Comparison of ENCODE assay signal across 1 cellular context in the genomic region with DNA sequence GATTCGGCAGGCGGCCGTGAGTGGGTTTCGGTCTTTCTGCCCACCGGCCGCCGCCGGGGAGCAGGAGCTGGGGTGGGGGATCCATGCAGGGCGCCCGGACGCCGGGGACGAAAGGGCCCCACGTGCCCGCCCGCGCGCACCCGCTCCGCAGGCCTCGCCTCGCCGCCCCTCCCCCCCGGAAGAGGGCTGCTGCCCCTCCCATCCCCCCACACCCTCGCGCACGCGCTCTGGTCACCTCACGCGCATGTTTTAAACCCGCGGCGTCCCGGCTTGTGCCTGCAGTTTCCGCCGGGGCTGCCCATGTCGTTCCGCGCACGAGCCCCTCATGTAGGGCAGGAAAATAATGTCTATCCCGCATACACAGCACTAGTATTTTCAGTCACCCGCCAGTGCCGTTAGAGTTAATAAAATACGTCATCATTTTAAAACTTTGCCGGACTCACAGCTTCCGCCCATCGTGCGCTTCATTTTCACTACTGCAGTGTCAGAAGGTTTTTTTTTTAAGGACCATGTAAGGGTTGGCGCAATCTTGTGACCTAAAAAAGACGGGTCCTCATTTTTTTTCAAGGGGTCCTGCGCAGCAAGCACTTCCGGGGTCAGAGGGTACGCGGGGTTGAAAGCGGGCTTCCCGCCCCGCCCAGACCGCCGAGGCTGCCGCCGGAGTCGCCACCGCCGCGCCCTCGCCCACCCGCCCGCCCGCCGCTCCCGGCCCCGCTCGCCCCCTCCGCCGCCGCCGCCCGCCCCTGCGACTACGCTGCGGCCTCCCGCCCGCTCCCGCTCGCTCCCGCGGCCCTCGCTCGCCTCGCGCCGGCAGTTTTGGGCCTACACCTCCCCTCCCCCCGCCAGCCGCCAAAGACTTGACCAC.
TF ChIP-seq lines count a peak whose summit lies in the region.

A gene (plus strand): TSS at position 640 of the 865 bp plus-strand sequence. CDS start 267 bp downstream, outside the sequence.

TF ChIP-seq in H1, 55 proteins besides CTCF, POLR2A, EP300 and RAD21 (continues in another document):
- TF ChIP-seq GABPA (IDR thresholded peaks at IDR 0.05; ENCODE audit: borderline replicate concordance, insufficient read depth, low read length) (peak; percentile 84; the same call in 1 of the 2 replicates), BRCA1 (IDR thresholded peaks at IDR 0.05; ENCODE audit: low read depth, low read length) (no peak), RFX5 (IDR thresholded peaks at IDR 0.05; ENCODE audit: borderline replicate concordance, low read depth, low read length) (no peak), BCL11A (IDR thresholded peaks at IDR 0.05; ENCODE audit: low read depth in 2 of 2, low read length in 2 of 2) (no peak), NRF1 (IDR thresholded peaks at IDR 0.05; ENCODE audit: low read depth, low read length) (peak; percentile 59), YY1 (IDR thresholded peaks at IDR 0.05; ENCODE audit: low read depth, low read length) (no peak; the same call in 1 of the 2 replicates), JUND (IDR thresholded peaks at IDR 0.05; ENCODE audit: low read length) (peak; percentile 43; the same call in 1 of the 2 replicates), MAFK (IDR thresholded peaks at IDR 0.05; ENCODE audit: low read depth, low read length) (no peak), BACH1 (IDR thresholded peaks at IDR 0.05; ENCODE audit: low read length) (no peak), CHD2 (IDR thresholded peaks at IDR 0.05; ENCODE audit: low read length) (peak; percentile 69), SRF (IDR thresholded peaks at IDR 0.05; ENCODE audit: low read depth, low read length) (peak; percentile 25; the same call in 1 of the 2 replicates), CEBPB (IDR thresholded peaks at IDR 0.05; ENCODE audit: low read depth, low read length) (no peak), SIRT6 (IDR thresholded peaks at IDR 0.05; ENCODE audit: low read length) (no peak), FOSL1 (IDR thresholded peaks at IDR 0.05; ENCODE audit: insufficient read depth, low read depth, low read length) (no peak), PHF8 (conservative IDR thresholded peaks at IDR 0.05; ENCODE audit: low read depth, low read length) (peak; percentile 26; the same call in 1 of the 2 replicates), KDM1A (IDR thresholded peaks at IDR 0.05; ENCODE audit: borderline replicate concordance, low read length) (no peak; the same call in 1 of the 2 replicates), RBBP5 (IDR thresholded peaks at IDR 0.05; ENCODE audit: borderline replicate concordance, low read depth, low read length) (no peak), SP1 (IDR thresholded peaks at IDR 0.05; ENCODE audit: low read depth, low read length) (peak; percentile 33; the same call in 1 of the 2 replicates), RXRA (IDR thresholded peaks at IDR 0.05; ENCODE audit: insufficient read depth, low read depth, low read length) (no peak), TBP (IDR thresholded peaks at IDR 0.05; ENCODE audit: low read depth, low read length) (peak; percentile 88), GTF2F1 (IDR thresholded peaks at IDR 0.05; ENCODE audit: borderline replicate concordance, low read depth, low read length) (no peak), SIN3A (conservative IDR thresholded peaks at IDR 0.05 in 1 of 2, IDR thresholded peaks at IDR 0.05 in 1 of 2; ENCODE audit: low read depth in 1 of 2, low read length in 2 of 2) (peak in 1 of 2 experiments; percentile 18; a peak in 1 of 4 replicates), SAP30 (IDR thresholded peaks at IDR 0.05; ENCODE audit: insufficient read depth, insufficient replicate concordance, low read length) (no peak), SP2 (IDR thresholded peaks at IDR 0.05; ENCODE audit: low read length) (no peak), JUN (IDR thresholded peaks at IDR 0.05; ENCODE audit: low read depth, low read length) (no peak), POLR2AphosphoS5 (IDR thresholded peaks at IDR 0.05; ENCODE audit: low read depth, low read length) (peak; percentile 63), KDM5A (IDR thresholded peaks at IDR 0.05; ENCODE audit: low read length) (0 out of 2 replicates have a peak, but pooled peaks have one; percentile 13), HDAC6 (IDR thresholded peaks at IDR 0.05; ENCODE audit: low read depth, low read length) (no peak), HDAC2 (IDR thresholded peaks at IDR 0.05; ENCODE audit: borderline replicate concordance in 1 of 2, low read depth in 2 of 2, low read length in 2 of 2) (no peak; a peak in 1 of 4 replicates), TAF7 (optimal IDR thresholded peaks at IDR 0.05; ENCODE audit: borderline replicate concordance, low read depth, low read length) (peak; percentile 73), NANOG (IDR thresholded peaks at IDR 0.05; ENCODE audit: insufficient read depth, low read depth, low read length, poor library complexity, severe bottlenecking) (no peak), ASH2L (IDR thresholded peaks at IDR 0.05; ENCODE audit: low read length) (peak; percentile 11), CBX5 (IDR thresholded peaks at IDR 0.05; ENCODE audit: low read depth, low read length) (no peak), ZNF274 (IDR thresholded peaks at IDR 0.05; ENCODE audit: borderline replicate concordance, extremely low read depth, low read length) (no peak), CHD1 (IDR thresholded peaks at IDR 0.05; ENCODE audit: low read depth, low read length) (no peak), TAF1 (IDR thresholded peaks at IDR 0.05; ENCODE audit: low read depth, low read length) (peak; percentile 70; the same call in 1 of the 2 replicates), KDM4A (IDR thresholded peaks at IDR 0.05; ENCODE audit: low read depth, low read length, severe bottlenecking) (peak; percentile 56), CREB1 (IDR thresholded peaks at IDR 0.05) (peak; percentile 82), TEAD4 (IDR thresholded peaks at IDR 0.05; ENCODE audit: low read depth, low read length) (no peak), TCF12 (IDR thresholded peaks at IDR 0.05; ENCODE audit: low read depth, low read length) (0 out of 2 replicates have a peak, but pooled peaks have one; percentile 34), CBX8 (IDR thresholded peaks at IDR 0.05; ENCODE audit: borderline replicate concordance, low read depth, low read length) (no peak), SUZ12 (IDR thresholded peaks at IDR 0.05; ENCODE audit: low read length) (no peak), EGR1 (IDR thresholded peaks at IDR 0.05; ENCODE audit: borderline replicate concordance, low read depth, low read length) (no peak), POU5F1 (IDR thresholded peaks at IDR 0.05; ENCODE audit: low read depth, low read length) (no peak), SP4 (IDR thresholded peaks at IDR 0.05; ENCODE audit: low read length) (peak; percentile 99), EZH2 (IDR thresholded peaks at IDR 0.05; ENCODE audit: low read depth, low read length, severe bottlenecking) (no peak)
- TF ChIP-seq, protein P1, sequence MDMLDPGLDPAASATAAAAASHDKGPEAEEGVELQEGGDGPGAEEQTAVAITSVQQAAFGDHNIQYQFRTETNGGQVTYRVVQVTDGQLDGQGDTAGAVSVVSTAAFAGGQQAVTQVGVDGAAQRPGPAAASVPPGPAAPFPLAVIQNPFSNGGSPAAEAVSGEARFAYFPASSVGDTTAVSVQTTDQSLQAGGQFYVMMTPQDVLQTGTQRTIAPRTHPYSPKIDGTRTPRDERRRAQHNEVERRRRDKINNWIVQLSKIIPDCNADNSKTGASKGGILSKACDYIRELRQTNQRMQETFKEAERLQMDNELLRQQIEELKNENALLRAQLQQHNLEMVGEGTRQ (IDR thresholded peaks at IDR 0.05; ENCODE audit: low read length): peak; percentile 58
- TF ChIP-seq, protein P2, sequence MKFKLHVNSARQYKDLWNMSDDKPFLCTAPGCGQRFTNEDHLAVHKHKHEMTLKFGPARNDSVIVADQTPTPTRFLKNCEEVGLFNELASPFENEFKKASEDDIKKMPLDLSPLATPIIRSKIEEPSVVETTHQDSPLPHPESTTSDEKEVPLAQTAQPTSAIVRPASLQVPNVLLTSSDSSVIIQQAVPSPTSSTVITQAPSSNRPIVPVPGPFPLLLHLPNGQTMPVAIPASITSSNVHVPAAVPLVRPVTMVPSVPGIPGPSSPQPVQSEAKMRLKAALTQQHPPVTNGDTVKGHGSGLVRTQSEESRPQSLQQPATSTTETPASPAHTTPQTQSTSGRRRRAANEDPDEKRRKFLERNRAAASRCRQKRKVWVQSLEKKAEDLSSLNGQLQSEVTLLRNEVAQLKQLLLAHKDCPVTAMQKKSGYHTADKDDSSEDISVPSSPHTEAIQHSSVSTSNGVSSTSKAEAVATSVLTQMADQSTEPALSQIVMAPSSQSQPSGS (IDR thresholded peaks at IDR 0.05; ENCODE audit: low read length): 0 out of 2 replicates have a peak, but pooled peaks have one; percentile 75
- TF ChIP-seq, protein P3, sequence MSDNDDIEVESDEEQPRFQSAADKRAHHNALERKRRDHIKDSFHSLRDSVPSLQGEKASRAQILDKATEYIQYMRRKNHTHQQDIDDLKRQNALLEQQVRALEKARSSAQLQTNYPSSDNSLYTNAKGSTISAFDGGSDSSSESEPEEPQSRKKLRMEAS (IDR thresholded peaks at IDR 0.05): peak; percentile 92
- TF ChIP-seq, protein P4, sequence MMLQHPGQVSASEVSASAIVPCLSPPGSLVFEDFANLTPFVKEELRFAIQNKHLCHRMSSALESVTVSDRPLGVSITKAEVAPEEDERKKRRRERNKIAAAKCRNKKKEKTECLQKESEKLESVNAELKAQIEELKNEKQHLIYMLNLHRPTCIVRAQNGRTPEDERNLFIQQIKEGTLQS (IDR thresholded peaks at IDR 0.05; ENCODE audit: insufficient read depth, low read depth, low read length): 0 out of 2 replicates have a peak, but pooled peaks have one; percentile 18
- TF ChIP-seq, protein P5, sequence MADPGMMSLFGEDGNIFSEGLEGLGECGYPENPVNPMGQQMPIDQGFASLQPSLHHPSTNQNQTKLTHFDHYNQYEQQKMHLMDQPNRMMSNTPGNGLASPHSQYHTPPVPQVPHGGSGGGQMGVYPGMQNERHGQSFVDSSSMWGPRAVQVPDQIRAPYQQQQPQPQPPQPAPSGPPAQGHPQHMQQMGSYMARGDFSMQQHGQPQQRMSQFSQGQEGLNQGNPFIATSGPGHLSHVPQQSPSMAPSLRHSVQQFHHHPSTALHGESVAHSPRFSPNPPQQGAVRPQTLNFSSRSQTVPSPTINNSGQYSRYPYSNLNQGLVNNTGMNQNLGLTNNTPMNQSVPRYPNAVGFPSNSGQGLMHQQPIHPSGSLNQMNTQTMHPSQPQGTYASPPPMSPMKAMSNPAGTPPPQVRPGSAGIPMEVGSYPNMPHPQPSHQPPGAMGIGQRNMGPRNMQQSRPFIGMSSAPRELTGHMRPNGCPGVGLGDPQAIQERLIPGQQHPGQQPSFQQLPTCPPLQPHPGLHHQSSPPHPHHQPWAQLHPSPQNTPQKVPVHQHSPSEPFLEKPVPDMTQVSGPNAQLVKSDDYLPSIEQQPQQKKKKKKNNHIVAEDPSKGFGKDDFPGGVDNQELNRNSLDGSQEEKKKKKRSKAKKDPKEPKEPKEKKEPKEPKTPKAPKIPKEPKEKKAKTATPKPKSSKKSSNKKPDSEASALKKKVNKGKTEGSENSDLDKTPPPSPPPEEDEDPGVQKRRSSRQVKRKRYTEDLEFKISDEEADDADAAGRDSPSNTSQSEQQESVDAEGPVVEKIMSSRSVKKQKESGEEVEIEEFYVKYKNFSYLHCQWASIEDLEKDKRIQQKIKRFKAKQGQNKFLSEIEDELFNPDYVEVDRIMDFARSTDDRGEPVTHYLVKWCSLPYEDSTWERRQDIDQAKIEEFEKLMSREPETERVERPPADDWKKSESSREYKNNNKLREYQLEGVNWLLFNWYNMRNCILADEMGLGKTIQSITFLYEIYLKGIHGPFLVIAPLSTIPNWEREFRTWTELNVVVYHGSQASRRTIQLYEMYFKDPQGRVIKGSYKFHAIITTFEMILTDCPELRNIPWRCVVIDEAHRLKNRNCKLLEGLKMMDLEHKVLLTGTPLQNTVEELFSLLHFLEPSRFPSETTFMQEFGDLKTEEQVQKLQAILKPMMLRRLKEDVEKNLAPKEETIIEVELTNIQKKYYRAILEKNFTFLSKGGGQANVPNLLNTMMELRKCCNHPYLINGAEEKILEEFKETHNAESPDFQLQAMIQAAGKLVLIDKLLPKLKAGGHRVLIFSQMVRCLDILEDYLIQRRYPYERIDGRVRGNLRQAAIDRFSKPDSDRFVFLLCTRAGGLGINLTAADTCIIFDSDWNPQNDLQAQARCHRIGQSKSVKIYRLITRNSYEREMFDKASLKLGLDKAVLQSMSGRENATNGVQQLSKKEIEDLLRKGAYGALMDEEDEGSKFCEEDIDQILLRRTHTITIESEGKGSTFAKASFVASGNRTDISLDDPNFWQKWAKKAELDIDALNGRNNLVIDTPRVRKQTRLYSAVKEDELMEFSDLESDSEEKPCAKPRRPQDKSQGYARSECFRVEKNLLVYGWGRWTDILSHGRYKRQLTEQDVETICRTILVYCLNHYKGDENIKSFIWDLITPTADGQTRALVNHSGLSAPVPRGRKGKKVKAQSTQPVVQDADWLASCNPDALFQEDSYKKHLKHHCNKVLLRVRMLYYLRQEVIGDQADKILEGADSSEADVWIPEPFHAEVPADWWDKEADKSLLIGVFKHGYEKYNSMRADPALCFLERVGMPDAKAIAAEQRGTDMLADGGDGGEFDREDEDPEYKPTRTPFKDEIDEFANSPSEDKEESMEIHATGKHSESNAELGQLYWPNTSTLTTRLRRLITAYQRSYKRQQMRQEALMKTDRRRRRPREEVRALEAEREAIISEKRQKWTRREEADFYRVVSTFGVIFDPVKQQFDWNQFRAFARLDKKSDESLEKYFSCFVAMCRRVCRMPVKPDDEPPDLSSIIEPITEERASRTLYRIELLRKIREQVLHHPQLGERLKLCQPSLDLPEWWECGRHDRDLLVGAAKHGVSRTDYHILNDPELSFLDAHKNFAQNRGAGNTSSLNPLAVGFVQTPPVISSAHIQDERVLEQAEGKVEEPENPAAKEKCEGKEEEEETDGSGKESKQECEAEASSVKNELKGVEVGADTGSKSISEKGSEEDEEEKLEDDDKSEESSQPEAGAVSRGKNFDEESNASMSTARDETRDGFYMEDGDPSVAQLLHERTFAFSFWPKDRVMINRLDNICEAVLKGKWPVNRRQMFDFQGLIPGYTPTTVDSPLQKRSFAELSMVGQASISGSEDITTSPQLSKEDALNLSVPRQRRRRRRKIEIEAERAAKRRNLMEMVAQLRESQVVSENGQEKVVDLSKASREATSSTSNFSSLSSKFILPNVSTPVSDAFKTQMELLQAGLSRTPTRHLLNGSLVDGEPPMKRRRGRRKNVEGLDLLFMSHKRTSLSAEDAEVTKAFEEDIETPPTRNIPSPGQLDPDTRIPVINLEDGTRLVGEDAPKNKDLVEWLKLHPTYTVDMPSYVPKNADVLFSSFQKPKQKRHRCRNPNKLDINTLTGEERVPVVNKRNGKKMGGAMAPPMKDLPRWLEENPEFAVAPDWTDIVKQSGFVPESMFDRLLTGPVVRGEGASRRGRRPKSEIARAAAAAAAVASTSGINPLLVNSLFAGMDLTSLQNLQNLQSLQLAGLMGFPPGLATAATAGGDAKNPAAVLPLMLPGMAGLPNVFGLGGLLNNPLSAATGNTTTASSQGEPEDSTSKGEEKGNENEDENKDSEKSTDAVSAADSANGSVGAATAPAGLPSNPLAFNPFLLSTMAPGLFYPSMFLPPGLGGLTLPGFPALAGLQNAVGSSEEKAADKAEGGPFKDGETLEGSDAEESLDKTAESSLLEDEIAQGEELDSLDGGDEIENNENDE (IDR thresholded peaks at IDR 0.05; ENCODE audit: insufficient replicate concordance, low read length): no peak
- TF ChIP-seq, protein P6, sequence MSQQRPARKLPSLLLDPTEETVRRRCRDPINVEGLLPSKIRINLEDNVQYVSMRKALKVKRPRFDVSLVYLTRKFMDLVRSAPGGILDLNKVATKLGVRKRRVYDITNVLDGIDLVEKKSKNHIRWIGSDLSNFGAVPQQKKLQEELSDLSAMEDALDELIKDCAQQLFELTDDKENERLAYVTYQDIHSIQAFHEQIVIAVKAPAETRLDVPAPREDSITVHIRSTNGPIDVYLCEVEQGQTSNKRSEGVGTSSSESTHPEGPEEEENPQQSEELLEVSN (IDR thresholded peaks at IDR 0.05): 0 out of 2 replicates have a peak, but pooled peaks have one; percentile 6
